Comparison of ENCODE assay signal across 16 cellular contexts in the genomic region with DNA sequence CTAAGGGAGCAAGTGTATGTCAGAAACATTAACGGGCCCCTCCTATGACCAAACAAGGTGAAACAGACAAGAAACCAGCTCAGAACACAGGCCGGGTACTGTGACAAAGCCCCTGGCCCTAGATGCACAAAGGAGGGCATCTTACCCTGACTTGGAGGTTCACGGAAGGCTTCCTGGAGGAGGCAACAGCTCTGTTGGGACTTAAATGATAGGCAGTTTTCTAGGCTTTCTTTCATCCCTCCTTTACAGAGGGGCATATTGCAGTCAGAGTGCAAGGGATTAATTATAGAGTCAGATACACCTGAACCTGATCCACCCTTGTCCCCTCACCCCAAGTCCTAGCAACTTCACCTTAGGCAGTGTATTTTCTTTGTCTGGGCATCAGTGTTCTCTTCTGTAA. TPM values are rescaled to one million over a fixed set of nuclear protein-coding genes. Genes with fewer than 3 reads are reported as not detected.
A peak's percentile ranks its signal among the peaks of the same experiment; 100 is the strongest.
DNase-seq lines count a peak whose midpoint lies in the region; ATAC-seq and TF ChIP-seq lines count a peak whose summit lies in the region.
"Had no signal": no experiment of that assay in that cellular context is flagged by ENCODE, and none has a peak within 500 bp of the region (broad histone marks: within the 10 kb centered on the region; RNA-seq: fewer than 3 reads in every experiment).

No MANE protein-coding gene starts in this region.

- no peaks in the 10 kb centered on the region for H3K27me3 ChIP-seq in ACC112 (ENCODE audit: insufficient read depth, low read length)
- H3K27me3 ChIP-seq in H9 (ENCODE audit: insufficient read depth, low read length), result peaks cover 56% of the 10 kb centered on the region
- H3K27me3 ChIP-seq in endodermal cell (ENCODE audit: control insufficient read depth, insufficient read depth, low read length, poor library complexity, severe bottlenecking), result peaks cover 21% of the 10 kb centered on the region
- no peaks in the 10 kb centered on the region for H3K27me3 ChIP-seq in neural cell (ENCODE audit: insufficient read depth, low read depth, low read length)
- H3K27me3 ChIP-seq: adrenal gland, colonic mucosa had no signal

- H3K79me1 ChIP-seq in H9 (ENCODE audit: insufficient read depth, low read depth, low read length, poor library complexity, severe bottlenecking), result no peaks in the 10 kb centered on the region

- H4K91ac ChIP-seq in H9 (ENCODE audit: insufficient read length, low read depth, low read length), result no peak overlapping the region

- H3K27ac Mint-ChIP-seq in H9, result no peak overlapping the region
- H3K27ac Mint-ChIP-seq in endodermal cell, result peak overlapping the region; percentile 55
- H3K27ac Mint-ChIP-seq: stimulated activated naive CD8-positive, alpha-beta T cell treated with anti-CD3 and anti-CD28 coated beads, Interleukin-15, amount 100 ng/mL, for 72 hours had no signal

- H3K27me3 Mint-ChIP-seq in H9 (ENCODE audit: low read depth) (peaks cover 87% of the 10 kb centered on the region), endodermal cell (ENCODE audit: insufficient read depth) (peaks cover 58% of the 10 kb centered on the region)

- H3K4me1 Mint-ChIP-seq in H9 (peaks cover 43 to 63% of the 10 kb centered on the region in 2 experiments), endodermal cell (peaks cover 47% of the 10 kb centered on the region)

- H3K9me3 Mint-ChIP-seq in H9 (peaks cover 0 to 2% of the 10 kb centered on the region in 2 experiments; a peak in 3 of 5 replicates), endodermal cell (no peaks in the 10 kb centered on the region)
- H3K9me3 Mint-ChIP-seq: stimulated activated naive CD8-positive, alpha-beta T cell treated with anti-CD3 and anti-CD28 coated beads, Interleukin-15, amount 100 ng/mL, for 72 hours had no signal

- no peak overlapping the region for H3K4me2 ChIP-seq in H9 (ENCODE audit: insufficient read depth, insufficient read length, low read length)
- no peak overlapping the region for H3K4me2 ChIP-seq in neural cell (ENCODE audit: low read length)

- no peak overlapping the region for H4K8ac ChIP-seq in H9 (replicated peaks; ENCODE audit: insufficient read length, low read depth, low read length)

- H3K23me2 ChIP-seq in H9 (ENCODE audit: insufficient read length, low read depth, low read length, poor library complexity, severe bottlenecking), result peaks cover 9% of the 10 kb centered on the region

- no peak overlapping the region for H3K9ac ChIP-seq in H9 (ENCODE audit: extremely low read depth, insufficient read length, low read length)
- no peak overlapping the region for H3K9ac ChIP-seq in endodermal cell (ENCODE audit: extremely low read depth, low read length, poor library complexity, severe bottlenecking)
- H3K9ac ChIP-seq in neural cell (ENCODE audit: low read length), result peak overlapping the region; percentile 69

- H3K27ac ChIP-seq in ACC112 (ENCODE audit: low read depth, low read length), result no peak overlapping the region
- no peak overlapping the region for H3K27ac ChIP-seq in H9 (ENCODE audit: insufficient read length, low read depth, low read length)
- peak overlapping the region; percentile 87 for H3K27ac ChIP-seq in endodermal cell (ENCODE audit: low read depth, low read length)
- H3K27ac ChIP-seq in neural cell (ENCODE audit: low read length), result no peak overlapping the region

- no peaks in the 10 kb centered on the region for H3K36me3 ChIP-seq in ACC112 (ENCODE audit: insufficient read depth, low read length)
- H3K36me3 ChIP-seq in endodermal cell (ENCODE audit: control insufficient read depth, insufficient read depth, low read length), result peaks cover 55% of the 10 kb centered on the region
- peaks cover 4% of the 10 kb centered on the region for H3K36me3 ChIP-seq in neural cell (ENCODE audit: insufficient read depth, low read length)
- H3K36me3 ChIP-seq: adrenal gland, colonic mucosa had no signal

- H2BK12ac ChIP-seq in H9 (ENCODE audit: insufficient read length, low read depth, low read length), result no peak overlapping the region

- no peak overlapping the region for H3K4ac ChIP-seq in H9 (ENCODE audit: low read depth, low read length)

- H3K14ac ChIP-seq in H9 (ENCODE audit: insufficient read depth, low read length), result no peak overlapping the region

- no peak for TF ChIP-seq RAD21 in neural cell (conservative IDR thresholded peaks at IDR 0.05)

- no peaks in the 10 kb centered on the region for H3K9me2 ChIP-seq in neural cell (ENCODE audit: insufficient read depth, low read length)

- H3K79me2 ChIP-seq in ACC112 (ENCODE audit: control insufficient read depth, insufficient read depth, low read length, unreplicated experiment) (no peaks in the 10 kb centered on the region), H9 (ENCODE audit: insufficient read depth, low read length) (no peaks in the 10 kb centered on the region), neural cell (replicated peaks; ENCODE audit: insufficient read depth, low read length) (peaks cover 38% of the 10 kb centered on the region)

- no peak for TF ChIP-seq EP300 in neural cell (conservative IDR thresholded peaks at IDR 0.05; ENCODE audit: poor library complexity, severe bottlenecking)

- H3K4me3 Mint-ChIP-seq in H9 (peak overlapping the region; percentile 66 to 89; a peak in 3 of 5 replicates), endodermal cell (peak overlapping the region; percentile 63)

- no peak overlapping the region for H3K56ac ChIP-seq in H9 (ENCODE audit: insufficient read length, low read depth, low read length)

- no peaks in the 10 kb centered on the region; a peak in 1 of 7 replicates for H3K36me3 Mint-ChIP-seq in H9 (ENCODE audit: insufficient read depth in 1 of 3, low read depth in 3 of 3)
- peaks cover 25% of the 10 kb centered on the region for H3K36me3 Mint-ChIP-seq in endodermal cell (ENCODE audit: low read depth)

- H2AK5ac ChIP-seq in H9 (ENCODE audit: insufficient read length, low read length), result no peak overlapping the region

- H3K18ac ChIP-seq in H9 (ENCODE audit: insufficient read length, low read depth, low read length), result no peak overlapping the region

- H2AFZ ChIP-seq in ACC112 (ENCODE audit: low read length, unreplicated experiment) (no peak overlapping the region), H9 (ENCODE audit: low read length) (no peak overlapping the region), neural cell (ENCODE audit: low read depth, low read length) (no peak overlapping the region)

- no peak overlapping the region for H3K23ac ChIP-seq in H9 (ENCODE audit: insufficient read length, low read depth, low read length)

- no peak for ATAC-seq in GM21390 (IDR thresholded peaks at IDR 0.05; ENCODE audit: unreplicated experiment)
- ATAC-seq in GM18868 (IDR thresholded peaks at IDR 0.05; ENCODE audit: unreplicated experiment), result no peak
- no peak for ATAC-seq in HG02571 (IDR thresholded peaks at IDR 0.05; ENCODE audit: unreplicated experiment)

- H3K4me1 ChIP-seq in ACC112 (ENCODE audit: control insufficient read depth, insufficient read depth, low read length, unreplicated experiment) (peaks cover 11% of the 10 kb centered on the region), H9 (ENCODE audit: insufficient read depth, low read length) (peaks cover 5% of the 10 kb centered on the region; the same call in 1 of the 2 replicates), endodermal cell (ENCODE audit: control insufficient read depth, insufficient read depth, low read length) (peaks cover 42% of the 10 kb centered on the region)

- no peak overlapping the region for H4K5ac ChIP-seq in H9 (ENCODE audit: insufficient read length, low read depth, low read length)

- no peak overlapping the region for H3T11ph ChIP-seq in H9 (ENCODE audit: low read length)

- no peak for DNase-seq in H9
- DNase-seq in endodermal cell, result no peak
- no peak for DNase-seq in NCI-H1105 (lab: John Stamatoyannopoulos, UW)
- DNase-seq: activated T-cell treated with anti-CD3 and anti-CD28 coated beads for 4 hours; adrenal gland; colonic mucosa; left ventricle myocardium inferior; NCI-H187; NCI-H526; stimulated activated naive CD8-positive, alpha-beta T cell treated with anti-CD3 and anti-CD28 coated beads, Interleukin-15, amount 100 ng/mL, for 72 hours; T-helper 2 cell had no signal

- H2BK120ac ChIP-seq in H9 (ENCODE audit: low read depth, low read length, poor library complexity, severe bottlenecking), result no peak overlapping the region

- no peak overlapping the region for H2BK20ac ChIP-seq in H9 (ENCODE audit: low read depth, low read length, poor library complexity, severe bottlenecking)

- no peak overlapping the region for H2BK5ac ChIP-seq in H9 (ENCODE audit: insufficient read length, low read length)

- no peaks in the 10 kb centered on the region for H3F3A ChIP-seq in neural cell (ENCODE audit: insufficient read depth, low read length, poor library complexity, severe bottlenecking)

- no peak overlapping the region for H2BK15ac ChIP-seq in H9 (ENCODE audit: low read depth, low read length)

- no CpG with 5 or more reads among the region's 3 CpGs for WGBS in H9 (ENCODE audit: extremely low coverage, insufficient read length, low lambda C conversion rate)
- 60 to 72% methylated on average over 2 to 3 of the region's 3 CpGs for WGBS in endodermal cell (ENCODE audit: insufficient coverage in 1 of 2, insufficient read length in 1 of 2), 2 experiments

- H3K4me3 ChIP-seq in ACC112 (ENCODE audit: low read depth, low read length) (peak overlapping the region; percentile 81; the same call in 1 of the 2 replicates), endodermal cell (ENCODE audit: low read length) (peak overlapping the region; percentile 72), neural cell (ENCODE audit: low read length) (no peak overlapping the region)

- TF ChIP-seq CTCF in H9 (conservative IDR thresholded peaks at IDR 0.05) (no peak), endodermal cell (conservative IDR thresholded peaks at IDR 0.05) (no peak), neural cell (IDR thresholded peaks at IDR 0.05; ENCODE audit: poor library complexity, severe bottlenecking) (no peak)

- no peaks in the 10 kb centered on the region for H3K9me3 ChIP-seq in H9 (ENCODE audit: control insufficient read depth, low read depth, low read length)
- H3K9me3 ChIP-seq in endodermal cell (ENCODE audit: control insufficient read depth, low read length), result no peaks in the 10 kb centered on the region
- no peaks in the 10 kb centered on the region for H3K9me3 ChIP-seq in neural cell (ENCODE audit: low read length)
- H3K9me3 ChIP-seq: adrenal gland, colonic mucosa, left ventricle myocardium inferior had no signal

- H4K20me1 ChIP-seq in H9 (ENCODE audit: control insufficient read depth, insufficient read depth, insufficient read length) (no peaks in the 10 kb centered on the region), neural cell (ENCODE audit: insufficient read depth) (no peaks in the 10 kb centered on the region)

RNA-seq across cellular contexts. Expression of a gene that starts 8.4 kb away (rescaled TPM):
- total RNA-seq in H9 (2021), result 0.59 and 1.0 TPM in 2 replicates
- total RNA-seq in endodermal cell, result 10 to 100 TPM; 32.7 to 36.9 TPM
- 22.3 TPM for polyA plus RNA-seq in endodermal cell (2013, experiment 1 of 2)
- 23.5 TPM for polyA plus RNA-seq in endodermal cell (2013, experiment 2 of 2)
- 4.3 and 5.9 TPM in 2 replicates for polyA plus RNA-seq in neural cell
- polyA minus RNA-seq in neural cell, result 6.6 and 8.1 TPM in 2 replicates

Comparison
In these comparisons a context has a peak if more than half of its experiments do, and no peak if none do; other contexts are left out.
1. RNA of a gene that starts 8.4 kb away (total RNA-seq): 32.7 to 36.9 TPM in endodermal cell; 0.59 to 1.0 TPM in H9; every median in the first group is over 10 times any median in the second.